23 cellular contexts compared by ENCODE assay signal in the genomic region with DNA sequence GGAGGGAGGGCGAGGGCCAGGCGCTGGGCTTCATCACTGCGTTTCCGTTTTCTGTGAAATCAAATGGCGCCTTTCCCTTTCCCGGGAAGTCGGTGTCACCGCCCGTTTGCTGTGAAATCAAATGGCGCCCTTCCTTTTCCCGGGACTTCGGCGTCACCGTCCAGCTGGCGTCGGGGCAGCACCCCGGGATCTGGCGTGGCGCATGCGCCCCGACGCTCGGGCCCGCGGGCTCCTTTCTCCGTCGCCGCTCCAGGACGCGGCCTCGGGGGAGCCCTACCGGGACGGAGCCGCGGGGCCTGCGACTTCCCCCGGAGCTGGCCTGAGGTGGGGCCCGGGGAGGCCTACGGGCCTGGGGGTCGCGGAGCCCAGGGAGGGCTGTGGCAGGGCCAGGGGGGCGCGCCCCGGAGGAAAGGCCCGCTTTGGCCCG. TPM values are rescaled to one million over a fixed set of nuclear protein-coding genes. Genes with fewer than 3 reads are reported as not detected.
DNase-seq lines count a peak whose midpoint lies in the region; ATAC-seq and TF ChIP-seq lines count a peak whose summit lies in the region.
"Had no signal": no experiment of that assay in that cellular context is flagged by ENCODE, and none has a peak within 500 bp of the region (broad histone marks: within the 10 kb centered on the region; RNA-seq: fewer than 3 reads in every experiment).

A gene (plus strand): TSS at position 203 of the 427 bp plus-strand sequence. CDS start 428 bp downstream, outside the sequence.

- H3K27ac ChIP-seq in heart left ventricle, result peak within 1 kb of the TSS in 2 of 12 donors; percentile 19 to 36
- H3K27ac ChIP-seq in right atrium auricular region, result peak within 1 kb of the TSS in 1 of 2 donors; percentile 16
- H3K27ac ChIP-seq in coronary artery, result no peak within 1 kb of the TSS
- peak within 1 kb of the TSS in 1 of 2 donors; percentile 38 for H3K27ac ChIP-seq in thoracic aorta
- H3K27ac ChIP-seq in neural progenitor cell, result no peak within 1 kb of the TSS
- H3K27ac ChIP-seq: A549 had no signal

- no peak within 1 kb of the TSS for H3K27ac Mint-ChIP-seq in neural progenitor cell
- H3K27ac Mint-ChIP-seq: activated CD4-positive, alpha-beta T cell treated with anti-CD3 and anti-CD28 coated beads, Interleukin-2, amount 10 ng/mL, durations not matched to agents 7 days and 5 days; CD4-positive, CD25-positive, alpha-beta regulatory T cell; memory B cell; natural killer cell treated with Interleukin-12 subunit alpha and Interleukin-12 subunit beta and Interleukin-15 and Interleukin-18, amount 100 ng/mL, for 72 hours; progenitor cell of endocrine pancreas had no signal

- WGBS in heart left ventricle, 4 donors, result 29 to 46% (median 38%) methylated on average over 29 to 46 of the region's 46 CpGs

- H3K4me1 Mint-ChIP-seq in neural progenitor cell, result peaks cover 2% of the 10 kb centered on the region
- H3K4me1 Mint-ChIP-seq: CD4-positive, CD25-positive, alpha-beta regulatory T cell; memory B cell had no signal

- no peak within 1 kb of the TSS for H2AFZ ChIP-seq in neural progenitor cell (replicated peaks)

- no peaks in the 10 kb centered on the region for H4K20me1 ChIP-seq in neural progenitor cell (ENCODE audit: low read depth)

- H3K36me3 Mint-ChIP-seq in neural progenitor cell, result peaks cover 2% of the 10 kb centered on the region
- H3K36me3 Mint-ChIP-seq: CD4-positive, CD25-positive, alpha-beta regulatory T cell; natural killer cell treated with Interleukin-12 subunit alpha and Interleukin-12 subunit beta and Interleukin-15 and Interleukin-18, amount 100 ng/mL, for 72 hours had no signal

- peaks cover 5% of the 10 kb centered on the region for H3F3A ChIP-seq in neural progenitor cell (ENCODE audit: low read depth)

- no peak within 1 kb of the TSS for H3K4me2 ChIP-seq in neural progenitor cell
- H3K4me2 ChIP-seq: A549 had no signal

- no peaks in the 10 kb centered on the region for H3K27me3 Mint-ChIP-seq in neural progenitor cell (ENCODE audit: insufficient read depth, low read depth)
- H3K27me3 Mint-ChIP-seq: memory B cell had no signal

- no peak for DNase-seq in heart left ventricle
- no peak for DNase-seq in right atrium auricular region (ENCODE audit: low spot score)
- DNase-seq in coronary artery (ENCODE audit: low spot score), result no peak
- DNase-seq in iPS-NIHi11 (ENCODE audit: low spot score), result peak; percentile 25
- DNase-seq in thoracic aorta (ENCODE audit: low spot score), result no peak
- no peak for DNase-seq in neural progenitor cell (ENCODE audit: low spot score)
- DNase-seq: activated CD4-positive, alpha-beta T cell treated with anti-CD3 and anti-CD28 coated beads, Interleukin-2, amount 10 ng/mL, durations not matched to agents 7 days and 5 days; CD4-positive, CD25-positive, alpha-beta regulatory T cell; DMS153; GF-D8; glutamatergic neuron; NCI-H1694; NCI-H82; trophoblast cell had no signal

- no peak for TF ChIP-seq CTCF in heart left ventricle (IDR thresholded peaks at IDR 0.05)
- TF ChIP-seq CTCF in right atrium auricular region (IDR thresholded peaks at IDR 0.05), result no peak
- TF ChIP-seq CTCF in coronary artery (IDR thresholded peaks at IDR 0.05), result no peak
- TF ChIP-seq CTCF in thoracic aorta (IDR thresholded peaks at IDR 0.05), result no peak
- TF ChIP-seq CTCF in neural progenitor cell (IDR thresholded peaks at IDR 0.05), result no peak

- H3K9me3 ChIP-seq in heart left ventricle, result peaks cover 0 to 11% (median 0%) of the 10 kb centered on the region in 12 donors
- H3K9me3 ChIP-seq in right atrium auricular region, result no peaks in the 10 kb centered on the region
- H3K9me3 ChIP-seq in thoracic aorta, result no peaks in the 10 kb centered on the region
- no peaks in the 10 kb centered on the region for H3K9me3 ChIP-seq in neural progenitor cell (ENCODE audit: low read depth)
- H3K9me3 ChIP-seq: A549, ascending aorta had no signal

- no peak for TF ChIP-seq POLR2A in heart left ventricle (IDR thresholded peaks at IDR 0.05)

- H3K36me3 ChIP-seq in heart left ventricle (no peaks in the 10 kb centered on the region), right atrium auricular region (no peaks in the 10 kb centered on the region), thoracic aorta (no peaks in the 10 kb centered on the region), neural progenitor cell (no peaks in the 10 kb centered on the region)
- H3K36me3 ChIP-seq: ascending aorta had no signal

- H3K79me2 ChIP-seq in neural progenitor cell (ENCODE audit: low read depth), result no peaks in the 10 kb centered on the region

- H3K4me3 Mint-ChIP-seq in neural progenitor cell, result no peak within 1 kb of the TSS
- H3K4me3 Mint-ChIP-seq: activated CD4-positive, alpha-beta T cell treated with anti-CD3 and anti-CD28 coated beads, Interleukin-2, amount 10 ng/mL, durations not matched to agents 7 days and 5 days; CD4-positive, CD25-positive, alpha-beta regulatory T cell; memory B cell; natural killer cell treated with Interleukin-12 subunit alpha and Interleukin-12 subunit beta and Interleukin-15 and Interleukin-18, amount 100 ng/mL, for 72 hours had no signal

- H3K27me3 ChIP-seq in heart left ventricle (peaks cover 0 to 22% (median 0%) of the 10 kb centered on the region in 9 donors), right atrium auricular region (no peaks in the 10 kb centered on the region), thoracic aorta (replicated peaks; ENCODE audit: insufficient read depth) (no peaks in the 10 kb centered on the region), neural progenitor cell (no peaks in the 10 kb centered on the region)
- H3K27me3 ChIP-seq: ascending aorta had no signal

- peak in 1 of 4 donors; percentile 18 for ATAC-seq in heart left ventricle
- no peak for ATAC-seq in thoracic aorta (ENCODE audit: insufficient number of reproducible peaks, low FRiP score, low read depth)
- ATAC-seq in HG03439 (IDR thresholded peaks at IDR 0.05; ENCODE audit: unreplicated experiment), result no peak
- no peak for ATAC-seq in HG03457 (IDR thresholded peaks at IDR 0.05; ENCODE audit: unreplicated experiment)
- ATAC-seq: A549; GM12878; natural killer cell treated with Interleukin-12 subunit alpha and Interleukin-12 subunit beta and Interleukin-15 and Interleukin-18, amount 100 ng/mL, for 72 hours had no signal

- intact Hi-C loops in heart left ventricle (cut with DNase I), result no loop called here

- peak within 1 kb of the TSS in 7 of 12 donors; percentile 15 to 44 (median 30) for H3K4me3 ChIP-seq in heart left ventricle
- peak within 1 kb of the TSS in 1 of 2 donors; percentile 32 for H3K4me3 ChIP-seq in right atrium auricular region
- peak within 1 kb of the TSS; percentile 24 for H3K4me3 ChIP-seq in coronary artery
- H3K4me3 ChIP-seq in thoracic aorta, result peak within 1 kb of the TSS; percentile 59
- H3K4me3 ChIP-seq in neural progenitor cell, result no peak within 1 kb of the TSS
- H3K4me3 ChIP-seq: A549, GM12878 had no signal

- H3K4me1 ChIP-seq in heart left ventricle, result peaks cover 0 to 4% (median 0%) of the 10 kb centered on the region in 12 donors
- H3K4me1 ChIP-seq in right atrium auricular region, result no peaks in the 10 kb centered on the region
- no peaks in the 10 kb centered on the region for H3K4me1 ChIP-seq in thoracic aorta (ENCODE audit: control insufficient read depth in 1 of 2, low read depth in 2 of 2)
- no peaks in the 10 kb centered on the region for H3K4me1 ChIP-seq in neural progenitor cell
- H3K4me1 ChIP-seq: A549, ascending aorta had no signal

- peaks cover 3% of the 10 kb centered on the region for H3K9me3 Mint-ChIP-seq in neural progenitor cell
- H3K9me3 Mint-ChIP-seq: natural killer cell treated with Interleukin-12 subunit alpha and Interleukin-12 subunit beta and Interleukin-15 and Interleukin-18, amount 100 ng/mL, for 72 hours had no signal

- H3K9ac ChIP-seq in neural progenitor cell, result no peak within 1 kb of the TSS

RNA-seq across cellular contexts. Expression of the gene that starts here (rescaled TPM):
- total RNA-seq in heart left ventricle (1 to 10 TPM in 2 of 9 donors, under 1 TPM in 4, not detected in 3; 0.19 to 1.9 (median 0.84) TPM), right atrium auricular region (1 to 10 TPM in 1 of 2 donors, under 1 TPM in 1; 0.51 to 1.8 TPM), thoracic aorta (under 1 TPM; 0.81 to 0.92 TPM), neural progenitor cell (ENCODE audit: low replicate concordance) (0.34 TPM in 1 of 2 replicates, not detected in the other)
- polyA plus RNA-seq in heart left ventricle, result under 1 TPM; 0.29 to 0.50 TPM
- total RNA-seq: ascending aorta; CD4-positive, CD25-positive, alpha-beta regulatory T cell; GM12878; M059J had no signal
- polyA plus RNA-seq: CD4-positive, CD25-positive, alpha-beta regulatory T cell had no signal
